Comparison of ENCODE assay signal across 18 cellular contexts in the genomic region with DNA sequence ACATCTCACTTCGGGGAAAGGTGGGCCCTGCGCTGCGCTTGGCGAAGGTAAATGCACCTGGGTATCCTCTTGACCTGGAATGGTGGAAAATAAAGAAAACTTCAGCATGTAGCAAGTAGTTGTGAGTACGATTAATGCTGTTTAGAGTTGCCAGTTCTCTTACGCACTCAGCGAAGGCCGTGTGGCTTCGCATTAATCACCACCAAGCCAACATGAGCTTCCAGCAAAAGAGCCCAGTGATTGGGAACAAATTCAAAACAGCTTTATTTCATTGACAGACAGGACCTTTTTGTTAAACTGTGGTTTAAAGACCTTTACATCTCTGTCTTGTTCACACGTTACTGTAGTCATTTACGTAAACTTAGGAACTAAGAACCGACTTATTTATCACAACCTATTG.
"Had no signal": no experiment of that assay in that cellular context is flagged by ENCODE, and none has a peak within 500 bp of the region (broad histone marks: within the 10 kb centered on the region; RNA-seq: fewer than 3 reads in every experiment).

No MANE protein-coding gene starts in this region.

- H3K9me3 ChIP-seq: heart left ventricle, mucosa of descending colon, pancreas, SK-N-SH had no signal

- H3K4me3 Mint-ChIP-seq: activated naive CD8-positive, alpha-beta T cell treated with anti-CD3 and anti-CD28 coated beads, Interleukin-2, amount 10 ng/mL, durations not matched to agents 7 days and 5 days; dendritic cell treated with granulocyte-macrophage colony-stimulating factor and Interleukin-4, amounts not matched to agents 40 ng/mL and 50 ng/mL, for 4 days; naive thymus-derived CD4-positive, alpha-beta T cell had no signal

- H3K4me3 ChIP-seq: heart left ventricle, mucosa of descending colon, pancreas had no signal

- H3K27ac Mint-ChIP-seq: activated naive CD8-positive, alpha-beta T cell treated with anti-CD3 and anti-CD28 coated beads, Interleukin-2, amount 10 ng/mL, durations not matched to agents 7 days and 5 days; dendritic cell treated with granulocyte-macrophage colony-stimulating factor and Interleukin-4, amounts not matched to agents 40 ng/mL and 50 ng/mL, for 4 days; naive thymus-derived CD4-positive, alpha-beta T cell had no signal

- ATAC-seq: heart left ventricle; left colon; mucosa of descending colon; naive thymus-derived CD4-positive, alpha-beta T cell; pancreas had no signal

- H3K4me1 ChIP-seq: pancreas had no signal

- H3K9me3 Mint-ChIP-seq: dendritic cell treated with granulocyte-macrophage colony-stimulating factor and Interleukin-4, amounts not matched to agents 40 ng/mL and 50 ng/mL, for 4 days had no signal

- H3K27me3 ChIP-seq: heart left ventricle, pancreas had no signal

- H3K27ac ChIP-seq: heart left ventricle, pancreas had no signal

- H3K27me3 Mint-ChIP-seq: naive thymus-derived CD4-positive, alpha-beta T cell had no signal

- H3K36me3 ChIP-seq: heart left ventricle, pancreas had no signal

- DNase-seq: activated CD4-positive, alpha-beta T cell treated with anti-CD3 and anti-CD28 coated beads for 1 hour; activated naive CD8-positive, alpha-beta T cell treated with anti-CD3 and anti-CD28 coated beads, Interleukin-2, amount 10 ng/mL, durations not matched to agents 7 days and 5 days; anterior cingulate cortex; cerebellar nuclear complex; effector memory CD4-positive, alpha-beta T cell; heart left ventricle; left colon; mammary epithelial cell; mucosa of descending colon; naive thymus-derived CD4-positive, alpha-beta T cell; pancreas; SK-N-SH; stimulated activated CD4-positive, alpha-beta T cell treated with anti-CD3 and anti-CD28 coated beads, Interleukin-12 subunit alpha, Interleukin-12 subunit beta, amount 100 ng/mL, for 4 hours; stimulated activated CD4-positive, alpha-beta T cell treated with anti-CD3 and anti-CD28 coated beads, Interleukin-2, amount 100 ng/mL, for 24 hours; substantia nigra; T-helper 1 cell; trophoblast cell had no signal
